13 cellular contexts compared by ENCODE assay signal in genomic region chrX:139725720-139726119, GRCh38. TPM values are rescaled to one million over a fixed set of nuclear protein-coding genes. Genes with fewer than 3 reads are reported as not detected.
DNase-seq lines count a peak whose midpoint lies in the region; ATAC-seq and TF ChIP-seq lines count a peak whose summit lies in the region.
"Had no signal": no experiment of that assay in that cellular context is flagged by ENCODE, and none has a peak within 500 bp of the region (broad histone marks: within the 10 kb centered on the region; RNA-seq: fewer than 3 reads in every experiment).

No MANE protein-coding gene starts in this region.

- H3K27me3 Mint-ChIP-seq in activated CD8-positive, alpha-beta T cell treated with anti-CD3 and anti-CD28 coated beads for 36 hours: no peaks in the 10 kb centered on the region
- no peaks in the 10 kb centered on the region for H3K27me3 Mint-ChIP-seq in activated CD8-positive, alpha-beta T cell treated with anti-CD3 and anti-CD28 coated beads, Interleukin-2, amount 10 ng/mL, durations not matched to agents 7 days and 5 days (ENCODE audit: low read depth)
- H3K27me3 Mint-ChIP-seq in stimulated activated naive B cell treated with anti-CD40 and anti-IgM and Interleukin-4, amounts not matched to agents 10 μg/mL and 1 μg/mL and 100 μg/mL, for 72 hours: no peaks in the 10 kb centered on the region

- ATAC-seq in activated CD8-positive, alpha-beta T cell treated with anti-CD3 and anti-CD28 coated beads for 36 hours: peak; percentile 69
- ATAC-seq in activated CD8-positive, alpha-beta T cell treated with anti-CD3 and anti-CD28 coated beads, Interleukin-2, amount 10 ng/mL, durations not matched to agents 7 days and 5 days: no peak
- ATAC-seq in GM21576 (IDR thresholded peaks at IDR 0.05; ENCODE audit: unreplicated experiment): peak; percentile 79
- ATAC-seq in HG03103 (IDR thresholded peaks at IDR 0.05; ENCODE audit: low read depth, unreplicated experiment): peak; percentile 61
- ATAC-seq in stimulated activated naive B cell treated with anti-CD40 and anti-IgM and Interleukin-4, amounts not matched to agents 10 μg/mL and 1 μg/mL and 100 μg/mL, for 72 hours (replicated peaks): peak; percentile 88 to 94

- H3K4me3 Mint-ChIP-seq in activated CD8-positive, alpha-beta T cell treated with anti-CD3 and anti-CD28 coated beads for 36 hours: no peak overlapping the region
- H3K4me3 Mint-ChIP-seq in activated CD8-positive, alpha-beta T cell treated with anti-CD3 and anti-CD28 coated beads, Interleukin-2, amount 10 ng/mL, durations not matched to agents 7 days and 5 days: no peak overlapping the region
- H3K4me3 Mint-ChIP-seq in stimulated activated naive B cell treated with anti-CD40 and anti-IgM and Interleukin-4, amounts not matched to agents 10 μg/mL and 1 μg/mL and 100 μg/mL, for 72 hours: no peak overlapping the region
- H3K4me3 Mint-ChIP-seq: activated naive CD4-positive, alpha-beta T cell treated with anti-CD3 and anti-CD28 coated beads for 36 hours had no signal

- H3K9me2 ChIP-seq in SK-N-SH: no peaks in the 10 kb centered on the region

- peak; percentile 9 for DNase-seq in activated CD8-positive, alpha-beta T cell treated with anti-CD3 and anti-CD28 coated beads for 36 hours
- no peak for DNase-seq in activated CD8-positive, alpha-beta T cell treated with anti-CD3 and anti-CD28 coated beads, Interleukin-2, amount 10 ng/mL, durations not matched to agents 7 days and 5 days
- no peak for DNase-seq in stimulated activated naive B cell treated with anti-CD40 and anti-IgM and Interleukin-4, amounts not matched to agents 10 μg/mL and 1 μg/mL and 100 μg/mL, for 72 hours
- DNase-seq in SK-N-SH: no peak
- no peak for DNase-seq in NCI-H2227 treated with DMSO at 0.1 percent for 48 hours (lab: John Stamatoyannopoulos, UW)
- DNase-seq in DMS153 treated with DMSO at 0.1 percent for 48 hours (lab: John Stamatoyannopoulos, UW; ENCODE audit: unreplicated experiment): no peak
- DNase-seq: activated CD4-positive, alpha-beta T cell treated with anti-CD3 and anti-CD28 coated beads for 1 hour; activated naive CD4-positive, alpha-beta T cell treated with anti-CD3 and anti-CD28 coated beads for 36 hours; NCI-H1092; SW 1271 had no signal

- no peak for TF ChIP-seq CTCF in activated CD8-positive, alpha-beta T cell treated with anti-CD3 and anti-CD28 coated beads for 36 hours (IDR thresholded peaks at IDR 0.05)
- TF ChIP-seq CTCF in SK-N-SH (IDR thresholded peaks at IDR 0.05): no peak

- H3K79me2 ChIP-seq in SK-N-SH (ENCODE audit: insufficient read depth): no peaks in the 10 kb centered on the region

- peaks cover 0 to 3% of the 10 kb centered on the region in 2 experiments for H3K36me3 ChIP-seq in SK-N-SH (replicated peaks in 1 of 2; ENCODE audit: control insufficient read depth in 1 of 2, insufficient read depth in 2 of 2, low read length in 1 of 2)
- H3K36me3 ChIP-seq: right atrium auricular region had no signal

- peaks cover 7% of the 10 kb centered on the region for H3K4me1 Mint-ChIP-seq in activated CD8-positive, alpha-beta T cell treated with anti-CD3 and anti-CD28 coated beads for 36 hours (ENCODE audit: low read depth)
- peaks cover 7% of the 10 kb centered on the region for H3K4me1 Mint-ChIP-seq in activated CD8-positive, alpha-beta T cell treated with anti-CD3 and anti-CD28 coated beads, Interleukin-2, amount 10 ng/mL, durations not matched to agents 7 days and 5 days (ENCODE audit: low read depth)
- H3K4me1 Mint-ChIP-seq in stimulated activated naive B cell treated with anti-CD40 and anti-IgM and Interleukin-4, amounts not matched to agents 10 μg/mL and 1 μg/mL and 100 μg/mL, for 72 hours: peaks cover 2 to 10% of the 10 kb centered on the region in 2 donors

- no peaks in the 10 kb centered on the region for H3K27me3 ChIP-seq in SK-N-SH (ENCODE audit: insufficient read depth)
- H3K27me3 ChIP-seq: right atrium auricular region had no signal

- CTCF ChIA-PET in activated CD8-positive, alpha-beta T cell treated with anti-CD3 and anti-CD28 coated beads for 36 hours (lab: Charles Lee): no interaction called here
- CTCF ChIA-PET in activated CD8-positive, alpha-beta T cell treated with anti-CD3 and anti-CD28 coated beads, Interleukin-2, amount 10 ng/mL, durations not matched to agents 7 days and 5 days (lab: Charles Lee): no interaction called here
- CTCF ChIA-PET in SK-N-SH (lab: Yijun Ruan, JAX): no interaction called here

- H3K4me2 ChIP-seq in SK-N-SH: no peak overlapping the region

- TF ChIP-seq EP300 in SK-N-SH (IDR thresholded peaks at IDR 0.05; ENCODE audit: borderline replicate concordance in 1 of 2, low read depth in 1 of 2, low read length in 1 of 2): no peak

- H4K20me1 ChIP-seq in SK-N-SH (ENCODE audit: insufficient read depth): no peaks in the 10 kb centered on the region

- POLR2A ChIA-PET in activated CD8-positive, alpha-beta T cell treated with anti-CD3 and anti-CD28 coated beads for 36 hours (lab: Charles Lee): interaction anchor here (0.5 kb wide), 1 partner anchor 21 kb away, joined by 3 read pairs; no protein-coding TSS in a partner anchor
- POLR2A ChIA-PET in activated CD8-positive, alpha-beta T cell treated with anti-CD3 and anti-CD28 coated beads, Interleukin-2, amount 10 ng/mL, durations not matched to agents 7 days and 5 days (lab: Charles Lee): no interaction called here
- POLR2A ChIA-PET in SK-N-SH (lab: Yijun Ruan, JAX): no interaction called here

- H3K9me3 ChIP-seq in SK-N-SH: no peaks in the 10 kb centered on the region
- H3K9me3 ChIP-seq: right atrium auricular region had no signal

- no peak for TF ChIP-seq RAD21 in SK-N-SH (IDR thresholded peaks at IDR 0.05; ENCODE audit: low read length)

- no peak overlapping the region for H2AFZ ChIP-seq in SK-N-SH (ENCODE audit: low read depth)

- no peak overlapping the region for H3K4me3 ChIP-seq in SK-N-SH (ENCODE audit: low read depth in 2 of 2, low read length in 1 of 2)
- H3K4me3 ChIP-seq: right atrium auricular region had no signal

- no peak overlapping the region for H3K27ac Mint-ChIP-seq in activated CD8-positive, alpha-beta T cell treated with anti-CD3 and anti-CD28 coated beads for 36 hours
- no peak overlapping the region for H3K27ac Mint-ChIP-seq in activated CD8-positive, alpha-beta T cell treated with anti-CD3 and anti-CD28 coated beads, Interleukin-2, amount 10 ng/mL, durations not matched to agents 7 days and 5 days
- H3K27ac Mint-ChIP-seq in stimulated activated naive B cell treated with anti-CD40 and anti-IgM and Interleukin-4, amounts not matched to agents 10 μg/mL and 1 μg/mL and 100 μg/mL, for 72 hours: no peak overlapping the region
- H3K27ac Mint-ChIP-seq: activated naive CD4-positive, alpha-beta T cell treated with anti-CD3 and anti-CD28 coated beads for 36 hours had no signal

- no peaks in the 10 kb centered on the region for H3K36me3 Mint-ChIP-seq in activated CD8-positive, alpha-beta T cell treated with anti-CD3 and anti-CD28 coated beads for 36 hours (ENCODE audit: low read depth)
- peaks cover 8% of the 10 kb centered on the region for H3K36me3 Mint-ChIP-seq in activated CD8-positive, alpha-beta T cell treated with anti-CD3 and anti-CD28 coated beads, Interleukin-2, amount 10 ng/mL, durations not matched to agents 7 days and 5 days (ENCODE audit: low read depth)
- peaks cover 2 to 5% of the 10 kb centered on the region in 2 donors for H3K36me3 Mint-ChIP-seq in stimulated activated naive B cell treated with anti-CD40 and anti-IgM and Interleukin-4, amounts not matched to agents 10 μg/mL and 1 μg/mL and 100 μg/mL, for 72 hours

- no peaks in the 10 kb centered on the region for H3K9me3 Mint-ChIP-seq in activated CD8-positive, alpha-beta T cell treated with anti-CD3 and anti-CD28 coated beads for 36 hours
- H3K9me3 Mint-ChIP-seq in activated CD8-positive, alpha-beta T cell treated with anti-CD3 and anti-CD28 coated beads, Interleukin-2, amount 10 ng/mL, durations not matched to agents 7 days and 5 days (ENCODE audit: insufficient read depth): no peaks in the 10 kb centered on the region
- no peaks in the 10 kb centered on the region for H3K9me3 Mint-ChIP-seq in stimulated activated naive B cell treated with anti-CD40 and anti-IgM and Interleukin-4, amounts not matched to agents 10 μg/mL and 1 μg/mL and 100 μg/mL, for 72 hours
- H3K9me3 Mint-ChIP-seq: activated naive CD4-positive, alpha-beta T cell treated with anti-CD3 and anti-CD28 coated beads for 36 hours had no signal

- intact Hi-C loops in activated CD8-positive, alpha-beta T cell treated with anti-CD3 and anti-CD28 coated beads for 36 hours (cut with micrococcal nuclease): no loop called here

- H3K4me1 ChIP-seq in SK-N-SH (ENCODE audit: control insufficient read depth in 1 of 2, insufficient read depth in 2 of 2, low read depth in 1 of 2, low read length in 1 of 2): no peaks in the 10 kb centered on the region
- H3K4me1 ChIP-seq: right atrium auricular region had no signal

- 35% methylated on average over 1 of the region's 1 CpG for WGBS in SK-N-SH (ENCODE audit: low lambda C conversion rate)

- H3F3A ChIP-seq in SK-N-SH (replicated peaks; ENCODE audit: insufficient read depth): no peaks in the 10 kb centered on the region

- no peak overlapping the region for H3K27ac ChIP-seq in SK-N-SH (ENCODE audit: low read depth in 2 of 2, low read length in 1 of 2)
- H3K27ac ChIP-seq: right atrium auricular region had no signal

- no peak overlapping the region for H3K9ac ChIP-seq in SK-N-SH

TF ChIP-seq in SK-N-SH, 30 proteins besides CTCF, POLR2A, EP300 and RAD21:
- no peak for TF ChIP-seq NFIC (IDR thresholded peaks at IDR 0.05; ENCODE audit: borderline replicate concordance)

RNA-seq across cellular contexts. Expression of gene MCF2, which starts 17.8 kb away (rescaled TPM):
- total RNA-seq in activated CD8-positive, alpha-beta T cell treated with anti-CD3 and anti-CD28 coated beads for 36 hours: under 1 TPM; 0.56 to 0.59 TPM
- total RNA-seq in activated CD8-positive, alpha-beta T cell treated with anti-CD3 and anti-CD28 coated beads, Interleukin-2, amount 10 ng/mL, durations not matched to agents 7 days and 5 days: under 1 TPM; 0.32 to 0.55 TPM
- 0.05 TPM in 2 replicates for polyA plus RNA-seq in SK-N-SH (2012; rRNA removed)
- 0.01 and 0.04 TPM in 2 replicates for polyA plus RNA-seq in SK-N-SH (2012; cell fraction: cytosol; rRNA removed)
- polyA plus RNA-seq in SK-N-SH (2012; cell fraction: nucleus; rRNA removed): 0.06 and 0.11 TPM in 2 replicates
